Comparison of ENCODE assay signal across 16 cellular contexts in genomic region chr17:76597156-76598003, GRCh38. TPM values are rescaled to one million over a fixed set of nuclear protein-coding genes. Genes with fewer than 3 reads are reported as not detected.
DNase-seq lines count a peak whose midpoint lies in the region; ATAC-seq, FAIRE-seq and TF ChIP-seq lines count a peak whose summit lies in the region.
"Had no signal": no experiment of that assay in that cellular context is flagged by ENCODE, and none has a peak within 500 bp of the region (broad histone marks: within the 10 kb centered on the region; RNA-seq: fewer than 3 reads in every experiment).

No MANE protein-coding gene starts in this region.

- H3K9me3 ChIP-seq in GM12878 (replicated peaks; ENCODE audit: control insufficient read depth, insufficient read depth, low read length) (no peaks in the 10 kb centered on the region), pancreas (no peaks in the 10 kb centered on the region)

- H3K9ac ChIP-seq in GM12878 (ENCODE audit: control insufficient read depth, insufficient read depth, low read length): no peak overlapping the region
- H3K9ac ChIP-seq: GM23248 had no signal

- FAIRE-seq in GM12878 (lab: Jason Lieb, UNC) (no peak), pancreas (lab: Jason Lieb, UNC) (no peak)

- TF ChIP-seq CTCF in GM12878 (IDR thresholded peaks at IDR 0.05 in 2 of 3, conservative IDR thresholded peaks at IDR 0.05 in 1 of 3; ENCODE audit: control insufficient read depth in 2 of 3, extremely low read depth in 1 of 3, insufficient read depth in 1 of 3, low read depth in 3 of 3, low read length in 3 of 3) (no peak), pancreas (IDR thresholded peaks at IDR 0.05) (no peak)

- TF ChIP-seq EP300 in GM12878 (IDR thresholded peaks at IDR 0.05; ENCODE audit: borderline replicate concordance in 1 of 2, control insufficient read depth in 1 of 2, low read depth in 2 of 2, low read length in 2 of 2): peak; percentile 16 to 50; a peak in 1 of 4 replicates

- BruUV-seq in GM12878 (replicated peaks; lab: Mats Ljungman, UMichigan): no TSS peak

- TF ChIP-seq POLR2A in GM12878 (IDR thresholded peaks at IDR 0.05; ENCODE audit: low read depth, low read length): no peak

- no peak overlapping the region for H3K4me2 ChIP-seq in GM12878 (ENCODE audit: control insufficient read depth, insufficient read depth)

- in situ Hi-C loops in GM12878 (cut with MboI): no loop called here

- no peak for TF ChIP-seq RAD21 in GM12878 (IDR thresholded peaks at IDR 0.05; ENCODE audit: insufficient read depth, low read depth, low read length)

- WGBS in GM12878 (ENCODE audit: insufficient coverage, insufficient replicate concordance, low lambda C conversion rate, missing lambda C conversion rate): 30% methylated on average over 12 of the region's 12 CpGs
- WGBS in pancreas, 2 donors: 60 to 68% methylated on average over 12 of the region's 12 CpGs

- intact Hi-C loops in GM12878 (cut with micrococcal nuclease; ENCODE audit: unreplicated experiment) (no loop called here), pancreas (cut with DNase I) (no loop called here)

- SMC1A ChIA-PET in GM12878 (lab: Charles Lee; ENCODE audit: uncharacterized antibody, unreplicated experiment): interaction anchor here (1.0 to 2.1 kb wide), 7 partner anchors 9 to 74 kb away, joined by 3 to 8 read pairs (median 5); no protein-coding TSS in a partner anchor

- H4K20me1 ChIP-seq in GM12878 (ENCODE audit: control insufficient read depth, insufficient read depth): no peaks in the 10 kb centered on the region

- no peaks in the 10 kb centered on the region for H3K79me2 ChIP-seq in GM12878 (ENCODE audit: control insufficient read depth, insufficient read depth, low read length)

- H3K4me3 ChIP-seq in GM12878 (no peak overlapping the region), pancreas (no peak overlapping the region)
- H3K4me3 ChIP-seq: GM23248 had no signal

- ATAC-seq in GM12878 (peak; percentile 94), pancreas (peak; percentile 46 to 70 (median 62)), HG02759 (IDR thresholded peaks at IDR 0.05; ENCODE audit: unreplicated experiment) (no peak), HG03442 (IDR thresholded peaks at IDR 0.05; ENCODE audit: unreplicated experiment) (no peak)
- ATAC-seq: activated CD8-positive, alpha-beta T cell treated with anti-CD3 and anti-CD28 coated beads, Interleukin-2, amount 10 ng/mL, durations not matched to agents 7 days and 5 days; stimulated activated naive CD8-positive, alpha-beta T cell treated with anti-CD3 and anti-CD28 coated beads, Interleukin-15, amount 100 ng/mL, for 72 hours had no signal

- no peaks in the 10 kb centered on the region for H3K27me3 ChIP-seq in GM12878 (replicated peaks in 1 of 2; ENCODE audit: control insufficient read depth in 2 of 2, insufficient read depth in 2 of 2, low read length in 1 of 2)
- no peaks in the 10 kb centered on the region for H3K27me3 ChIP-seq in pancreas

- RAD21 ChIA-PET in GM12878 (lab: Charles Lee; ENCODE audit: unreplicated experiment): interaction anchor here (1.3 to 2.5 kb wide), 3 partner anchors 27 to 70 kb away, joined by 4 to 9 read pairs (median 6); no protein-coding TSS in a partner anchor

- POLR2A ChIA-PET in GM12878 (lab: Charles Lee): interaction anchor here (0.7 to 1.0 kb wide), 3 partner anchors 23 to 95 kb away, joined by 3 to 4 read pairs (median 3); no protein-coding TSS in a partner anchor

- no peak overlapping the region for H2AFZ ChIP-seq in GM12878 (ENCODE audit: control insufficient read depth, low read depth, low read length)
- H2AFZ ChIP-seq: GM23248 had no signal

- H3K27ac ChIP-seq in GM12878 (ENCODE audit: control insufficient read depth, insufficient read depth) (no peak overlapping the region), pancreas (no peak overlapping the region)
- H3K27ac ChIP-seq: GM23248 had no signal

- no peaks in the 10 kb centered on the region for H3K36me3 ChIP-seq in GM12878 (ENCODE audit: control insufficient read depth in 2 of 2, insufficient read depth in 2 of 2, low read length in 1 of 2)
- no peaks in the 10 kb centered on the region for H3K36me3 ChIP-seq in pancreas

- peak; percentile 62 for DNase-seq in H4 (ENCODE audit: low spot score)
- peak; percentile 38 for DNase-seq in NCI-H1694 (lab: John Stamatoyannopoulos, UW)
- peak; percentile 50 for DNase-seq in GM12878 (ENCODE audit: low read depth, low spot score)
- no peak for DNase-seq in pancreas
- DNase-seq in NK-92 treated with Interleukin-12 subunit alpha and Interleukin-12 subunit beta, amount 100 ng/mL, for 24 hours (lab: John Stamatoyannopoulos, UW): no peak
- no peak for DNase-seq in nucleus accumbens (lab: John Stamatoyannopoulos, UW)
- DNase-seq: activated CD8-positive, alpha-beta T cell treated with anti-CD3 and anti-CD28 coated beads, Interleukin-2, amount 10 ng/mL, durations not matched to agents 7 days and 5 days; DND-41; effector memory CD4-positive, alpha-beta T cell; GM23248; naive B cell; stimulated activated naive CD8-positive, alpha-beta T cell treated with anti-CD3 and anti-CD28 coated beads, Interleukin-15, amount 100 ng/mL, for 72 hours; SW 1271 had no signal

- H3K4me1 ChIP-seq in GM12878 (ENCODE audit: control insufficient read depth, insufficient read depth, low read length) (no peaks in the 10 kb centered on the region), pancreas (no peaks in the 10 kb centered on the region)

- CTCF ChIA-PET in GM12878 (lab: Yijun Ruan, JAX): interaction anchor here (1.2 to 3.2 kb wide), 6 partner anchors 9 to 110 kb away, joined by 3 to 14 read pairs (median 4); no protein-coding TSS in a partner anchor

RNA-seq across cellular contexts. Expression of gene ST6GALNAC2, which starts 11.7 kb away (rescaled TPM):
- 0.14 TPM in 1 of 2 replicates, not detected in the other for total RNA-seq in H4 (2014; rRNA removed; shearing (Covaris generic))
- not detected in 2 replicates for total RNA-seq in GM12878 (2013; cell fraction: nucleolus; rRNA removed)
- total RNA-seq in GM12878 (2014; rRNA removed) (0.23 TPM in 1 of 2 replicates, not detected in the other), GM12878 (2014; rRNA removed; fragmentation: Illumina TruSeq; extraction: Trizol) (not detected in 2 replicates), GM12878 (2021) (0.13 and 0.41 TPM in 2 replicates), pancreas (10 to 100 TPM in 1 of 6 donors, 1 to 10 TPM in 5; 5.0 to 11.4 (median 5.9) TPM)
- polyA plus RNA-seq in GM12878 (2011; ENCODE audit: low read depth): 0.12 TPM
- polyA plus RNA-seq in GM12878 (2011; rRNA removed) (0.08 and 0.17 TPM in 2 replicates), GM12878 (2014; fragmentation: Illumina TruSeq; extraction: Trizol) (not detected in 2 replicates), GM12878 (2014; fragmentation: Nextera tagmentation; extraction: Ambion mirVana) (not detected), GM12878 (2014; rRNA removed) (0.18 TPM in 1 of 2 replicates, not detected in the other), GM12878 (2016; fragmentation: Nextera tagmentation; extraction: Ambion mirVana) (under 1 TPM in 1 of 2 experiments, not detected in 1; 0.24 TPM), pancreas (10 to 100 TPM in 1 of 2 donors, 1 to 10 TPM in 1; 8.1 to 15.0 TPM)
- 0.06 and 0.12 TPM in 2 replicates for polyA plus RNA-seq in GM12878 (2011; cell fraction: cytosol; rRNA removed)
- polyA plus RNA-seq in GM12878 (2011; cell fraction: nucleus; rRNA removed): 0.15 and 1.2 TPM in 2 replicates
- polyA plus RNA-seq in GM12878 (2012): 0.28 TPM in 1 of 2 replicates, not detected in the other
- not detected in 2 replicates for polyA minus RNA-seq in GM12878 (2011; rRNA and poly(A)+ RNA removed)
- not detected in 2 replicates for polyA minus RNA-seq in GM12878 (2011; cell fraction: cytosol; rRNA and poly(A)+ RNA removed)
- not detected in 2 replicates for polyA minus RNA-seq in GM12878 (2011; cell fraction: nucleus; rRNA and poly(A)+ RNA removed)
- total RNA-seq: activated CD8-positive, alpha-beta T cell treated with anti-CD3 and anti-CD28 coated beads, Interleukin-2, amount 10 ng/mL, durations not matched to agents 7 days and 5 days had no signal

RNA-seq across cellular contexts. Expression of gene ST6GALNAC1, which starts 46.2 kb away (rescaled TPM):
- total RNA-seq in H4 (2014; rRNA removed; shearing (Covaris generic)): not detected in 2 replicates
- not detected in 2 replicates for total RNA-seq in GM12878 (2013; cell fraction: nucleolus; rRNA removed)
- total RNA-seq in GM12878 (2014; rRNA removed) (not detected in 2 replicates), GM12878 (2014; rRNA removed; fragmentation: Illumina TruSeq; extraction: Trizol) (not detected in 2 replicates), GM12878 (2021) (0.08 and 0.29 TPM in 2 replicates), pancreas (1 to 10 TPM in 3 of 6 donors, under 1 TPM in 3; 0.35 to 4.9 (median 1.3) TPM)
- not detected for polyA plus RNA-seq in GM12878 (2011; ENCODE audit: low read depth)
- polyA plus RNA-seq in GM12878 (2011; rRNA removed) (not detected in 2 replicates), GM12878 (2014; fragmentation: Illumina TruSeq; extraction: Trizol) (not detected in 2 replicates), GM12878 (2014; fragmentation: Nextera tagmentation; extraction: Ambion mirVana) (not detected), GM12878 (2014; rRNA removed) (not detected in 2 replicates), GM12878 (2016; fragmentation: Nextera tagmentation; extraction: Ambion mirVana) (not detected), pancreas (1 to 10 TPM in 1 of 2 donors, under 1 TPM in 1; 0.34 to 1.5 TPM)
- polyA plus RNA-seq in GM12878 (2011; cell fraction: cytosol; rRNA removed): not detected in 2 replicates
- polyA plus RNA-seq in GM12878 (2011; cell fraction: nucleus; rRNA removed): not detected in 2 replicates
- polyA plus RNA-seq in GM12878 (2012): not detected in 2 replicates
- polyA minus RNA-seq in GM12878 (2011; rRNA and poly(A)+ RNA removed): not detected in 2 replicates
- not detected in 2 replicates for polyA minus RNA-seq in GM12878 (2011; cell fraction: cytosol; rRNA and poly(A)+ RNA removed)
- not detected in 2 replicates for polyA minus RNA-seq in GM12878 (2011; cell fraction: nucleus; rRNA and poly(A)+ RNA removed)
- total RNA-seq: activated CD8-positive, alpha-beta T cell treated with anti-CD3 and anti-CD28 coated beads, Interleukin-2, amount 10 ng/mL, durations not matched to agents 7 days and 5 days; GM23248; M059J had no signal
- polyA plus RNA-seq: GM23248 had no signal

RNA-seq across cellular contexts. Expression of gene PRCD, which starts 57.5 kb away (rescaled TPM):
- not detected in 2 replicates for total RNA-seq in H4 (2014; rRNA removed; shearing (Covaris generic))
- total RNA-seq in GM12878 (2013; cell fraction: nucleolus; rRNA removed): 2.4 TPM in 2 replicates
- 0.44 TPM in 1 of 2 replicates, not detected in the other for total RNA-seq in GM12878 (2014; rRNA removed)
- total RNA-seq in GM12878 (2014; rRNA removed; fragmentation: Illumina TruSeq; extraction: Trizol): 0.18 TPM in 1 of 2 replicates, not detected in the other
- total RNA-seq in GM12878 (2021): 0.37 and 0.95 TPM in 2 replicates
- not detected for polyA plus RNA-seq in GM12878 (2011; ENCODE audit: low read depth)
- polyA plus RNA-seq in GM12878 (2011; rRNA removed): 0.22 and 0.49 TPM in 2 replicates
- polyA plus RNA-seq in GM12878 (2011; cell fraction: cytosol; rRNA removed): 0.24 and 0.48 TPM in 2 replicates
- polyA plus RNA-seq in GM12878 (2011; cell fraction: nucleus; rRNA removed): 0.50 and 1.4 TPM in 2 replicates
- polyA plus RNA-seq in GM12878 (2012): 0.45 TPM in 1 of 2 replicates, not detected in the other
- polyA plus RNA-seq in GM12878 (2014; fragmentation: Illumina TruSeq; extraction: Trizol): not detected in 2 replicates
- polyA plus RNA-seq in GM12878 (2014; fragmentation: Nextera tagmentation; extraction: Ambion mirVana): under 1 TPM in 1 of 2 experiments, not detected in 1; 0.31 TPM
- polyA plus RNA-seq in GM12878 (2014; rRNA removed): 0.51 TPM in 1 of 2 replicates, not detected in the other
- polyA plus RNA-seq in GM12878 (2016; fragmentation: Nextera tagmentation; extraction: Ambion mirVana): under 1 TPM; 0.37 to 0.55 TPM
- not detected in 2 replicates for polyA minus RNA-seq in GM12878 (2011; rRNA and poly(A)+ RNA removed)
- not detected in 2 replicates for polyA minus RNA-seq in GM12878 (2011; cell fraction: cytosol; rRNA and poly(A)+ RNA removed)
- not detected in 2 replicates for polyA minus RNA-seq in GM12878 (2011; cell fraction: nucleus; rRNA and poly(A)+ RNA removed)
- 1 to 10 TPM in 2 of 6 donors, under 1 TPM in 4; 0.55 to 3.0 (median 0.84) TPM for total RNA-seq in pancreas
- polyA plus RNA-seq in pancreas: 1 to 10 TPM; 5.2 to 7.3 TPM
- total RNA-seq: activated CD8-positive, alpha-beta T cell treated with anti-CD3 and anti-CD28 coated beads, Interleukin-2, amount 10 ng/mL, durations not matched to agents 7 days and 5 days had no signal

RNA-seq across cellular contexts. Expression of gene CYGB, which starts 59.9 kb away (rescaled TPM):
- total RNA-seq in H4 (2014; rRNA removed; shearing (Covaris generic)): 0.25 and 1.8 TPM in 2 replicates
- not detected in 2 replicates for total RNA-seq in GM12878 (2013; cell fraction: nucleolus; rRNA removed)
- total RNA-seq in GM12878 (2014; rRNA removed): 0.34 TPM in 1 of 2 replicates, not detected in the other
- not detected in 2 replicates for total RNA-seq in GM12878 (2014; rRNA removed; fragmentation: Illumina TruSeq; extraction: Trizol)
- total RNA-seq in GM12878 (2021): not detected in 2 replicates
- polyA plus RNA-seq in GM12878 (2011; ENCODE audit: low read depth): not detected
- polyA plus RNA-seq in GM12878 (2011; rRNA removed): not detected in 2 replicates
- 0.09 TPM in 1 of 2 replicates, not detected in the other for polyA plus RNA-seq in GM12878 (2011; cell fraction: cytosol; rRNA removed)
- 0.25 TPM in 1 of 2 replicates, not detected in the other for polyA plus RNA-seq in GM12878 (2011; cell fraction: nucleus; rRNA removed)
- not detected in 2 replicates for polyA plus RNA-seq in GM12878 (2012)
- polyA plus RNA-seq in GM12878 (2014; fragmentation: Illumina TruSeq; extraction: Trizol): not detected in 2 replicates
- polyA plus RNA-seq in GM12878 (2014; fragmentation: Nextera tagmentation; extraction: Ambion mirVana): not detected
- not detected in 2 replicates for polyA plus RNA-seq in GM12878 (2014; rRNA removed)
- not detected for polyA plus RNA-seq in GM12878 (2016; fragmentation: Nextera tagmentation; extraction: Ambion mirVana)
- polyA minus RNA-seq in GM12878 (2011; rRNA and poly(A)+ RNA removed): 0.31 TPM in 1 of 2 replicates, not detected in the other
- polyA minus RNA-seq in GM12878 (2011; cell fraction: cytosol; rRNA and poly(A)+ RNA removed): not detected in 2 replicates
- polyA minus RNA-seq in GM12878 (2011; cell fraction: nucleus; rRNA and poly(A)+ RNA removed): not detected in 2 replicates
- 10 to 100 TPM in 1 of 6 donors, 1 to 10 TPM in 5; 2.6 to 15.7 (median 6.5) TPM for total RNA-seq in pancreas
- 10 to 100 TPM in 1 of 2 donors, 1 to 10 TPM in 1; 9.8 to 10.3 TPM for polyA plus RNA-seq in pancreas

Comparison
In these comparisons a context has a peak if more than half of its experiments do, and no peak if none do; other contexts are left out.
1. DNase-seq: peak in H4 (single experiment), NCI-H1694 (single experiment) and GM12878 (single experiment); none in pancreas (0 of 6), NK-92 treated with Interleukin-12 subunit alpha and Interleukin-12 subunit beta, amount 100 ng/mL, for 24 hours (single experiment) and nucleus accumbens (0 of 56).
2. ATAC-seq: peak in GM12878 (single experiment) and pancreas (4 of 4); none in HG02759 (single experiment) and HG03442 (single experiment).